In genomic region chr15:57505949-57506391, GRCh38 we compare ENCODE assay signal across 9 cellular contexts.
DNase-seq lines count a peak whose midpoint lies in the region; ATAC-seq, FAIRE-seq and TF ChIP-seq lines count a peak whose summit lies in the region.
"Had no signal": no experiment of that assay in that cellular context is flagged by ENCODE, and none has a peak within 500 bp of the region (broad histone marks: within the 10 kb centered on the region; RNA-seq: fewer than 3 reads in every experiment).

No MANE protein-coding gene starts in this region.

- no peak overlapping the region for H3K9ac ChIP-seq in HepG2 (ENCODE audit: insufficient read depth, low read depth, low read length)

- 86% methylated on average over 9 of the region's 9 CpGs for WGBS in HepG2 (ENCODE audit: low lambda C conversion rate)

- H3K9me3 ChIP-seq in HepG2 (ENCODE audit: low read length) (no peaks in the 10 kb centered on the region), tibial artery (no peaks in the 10 kb centered on the region)

- no peaks in the 10 kb centered on the region for H3K9me3 Mint-ChIP-seq in chondrocyte (ENCODE audit: low read depth)
- H3K9me3 Mint-ChIP-seq in stimulated activated effector memory CD8-positive, alpha-beta T cell treated with anti-CD3 and anti-CD28 coated beads, Interleukin-12 subunit alpha, Interleukin-12 subunit beta, amount 100 ng/mL, for 72 hours, result no peaks in the 10 kb centered on the region

- H3K4me3 ChIP-seq in HepG2 (replicated peaks in 1 of 3; ENCODE audit: insufficient read depth in 1 of 3, low read depth in 2 of 3, low read length in 3 of 3) (no peak overlapping the region), tibial artery (no peak overlapping the region)

- peak; percentile 90 for DNase-seq in NCI-H1417 treated with DMSO at 0.1 percent for 48 hours (lab: John Stamatoyannopoulos, UW)
- DNase-seq in chondrocyte (ENCODE audit: low spot score), result no peak
- no peak for DNase-seq in HepG2 (ENCODE audit: low spot score)
- peak; percentile 50 to 85 for DNase-seq in tibial artery
- DNase-seq in activated CD4-positive, CD25-positive, alpha-beta regulatory T cell (lab: John Stamatoyannopoulos, UW), result no peak
- DNase-seq in stimulated activated naive CD4-positive, alpha-beta T cell (lab: John Stamatoyannopoulos, UW), result no peak
- DNase-seq in stimulated activated effector memory CD8-positive, alpha-beta T cell treated with anti-CD3 and anti-CD28 coated beads, Interleukin-12 subunit alpha, Interleukin-12 subunit beta, amount 100 ng/mL, for 72 hours (ENCODE audit: low spot score in 2 of 2), result no peak
- no peak for DNase-seq in RCC 7860 (ENCODE audit: low spot score)
- DNase-seq: activated CD8-positive, alpha-beta memory T cell treated with anti-CD3 and anti-CD28 coated beads, Interleukin-2, amount 10 ng/mL, durations not matched to agents 7 days and 5 days had no signal

- BruUV-seq in HepG2 (replicated peaks; lab: Mats Ljungman, UMichigan), result no TSS peak

- peak overlapping the region; percentile 13 for H3K4me3 Mint-ChIP-seq in chondrocyte (ENCODE audit: unreplicated experiment)
- H3K4me3 Mint-ChIP-seq in stimulated activated effector memory CD8-positive, alpha-beta T cell treated with anti-CD3 and anti-CD28 coated beads, Interleukin-12 subunit alpha, Interleukin-12 subunit beta, amount 100 ng/mL, for 72 hours, result no peak overlapping the region
- H3K4me3 Mint-ChIP-seq: activated CD8-positive, alpha-beta memory T cell treated with anti-CD3 and anti-CD28 coated beads, Interleukin-2, amount 10 ng/mL, durations not matched to agents 7 days and 5 days had no signal

- peak; percentile 43; the same call in 2 of the 3 replicates for ATAC-seq in HepG2
- ATAC-seq in stimulated activated effector memory CD8-positive, alpha-beta T cell treated with anti-CD3 and anti-CD28 coated beads, Interleukin-12 subunit alpha, Interleukin-12 subunit beta, amount 100 ng/mL, for 72 hours, result no peak
- ATAC-seq: activated CD8-positive, alpha-beta memory T cell treated with anti-CD3 and anti-CD28 coated beads, Interleukin-2, amount 10 ng/mL, durations not matched to agents 7 days and 5 days had no signal

- H3K27ac ChIP-seq in HepG2 (ENCODE audit: extremely low read length, insufficient read depth, low read length), result peak overlapping the region; percentile 28
- H3K27ac ChIP-seq in tibial artery, result peak overlapping the region; percentile 51 to 61

- H2AFZ ChIP-seq in HepG2 (ENCODE audit: low read length), result no peak overlapping the region

- H4K20me1 ChIP-seq in HepG2 (ENCODE audit: insufficient read depth, low read length), result no peaks in the 10 kb centered on the region

- CTCF ChIA-PET in HepG2 (lab: Yijun Ruan, JAX; ENCODE audit: low intra/inter-chr PET ratio, low total read pairs), result interaction anchor here (1.1 kb wide), 1 partner anchor 165 kb away, joined by 5 read pairs; no protein-coding TSS in a partner anchor

- no peaks in the 10 kb centered on the region for H3K27me3 Mint-ChIP-seq in chondrocyte (ENCODE audit: low read depth)

- no peak overlapping the region for H3K4me2 ChIP-seq in HepG2 (ENCODE audit: low read depth, low read length)

- H3K36me3 ChIP-seq in HepG2 (replicated peaks in 1 of 2; ENCODE audit: control insufficient read depth in 1 of 2, insufficient read depth in 2 of 2, low read length in 2 of 2), result no peaks in the 10 kb centered on the region
- H3K36me3 ChIP-seq in tibial artery, result no peaks in the 10 kb centered on the region

- TF ChIP-seq CTCF in chondrocyte (IDR thresholded peaks at IDR 0.05) (no peak), HepG2 (CRISPR knock-in tag; IDR thresholded peaks at IDR 0.05) (no peak), tibial artery (IDR thresholded peaks at IDR 0.05) (no peak)

- TF ChIP-seq EP300 in HepG2 (IDR thresholded peaks at IDR 0.05; ENCODE audit: low read depth in 2 of 2, low read length in 2 of 2) (no peak), HepG2 (CRISPR knock-in tag; IDR thresholded peaks at IDR 0.05; ENCODE audit: borderline replicate concordance) (no peak)

- H3K27ac Mint-ChIP-seq in chondrocyte (ENCODE audit: unreplicated experiment), result peak overlapping the region; percentile 94
- H3K27ac Mint-ChIP-seq in stimulated activated effector memory CD8-positive, alpha-beta T cell treated with anti-CD3 and anti-CD28 coated beads, Interleukin-12 subunit alpha, Interleukin-12 subunit beta, amount 100 ng/mL, for 72 hours, result no peak overlapping the region
- H3K27ac Mint-ChIP-seq: activated CD8-positive, alpha-beta memory T cell treated with anti-CD3 and anti-CD28 coated beads, Interleukin-2, amount 10 ng/mL, durations not matched to agents 7 days and 5 days had no signal

- no peaks in the 10 kb centered on the region for H3K79me2 ChIP-seq in HepG2 (ENCODE audit: insufficient read depth, low read length)

- intact Hi-C loops in HepG2 (cut with micrococcal nuclease; ENCODE audit: unreplicated experiment) (no loop called here), tibial artery (cut with DNase I; ENCODE audit: low total_unique reads) (no loop called here)

- H3K27me3 ChIP-seq in HepG2 (ENCODE audit: control insufficient read depth in 1 of 2, insufficient read depth in 2 of 2, low read length in 2 of 2), result no peaks in the 10 kb centered on the region
- no peaks in the 10 kb centered on the region for H3K27me3 ChIP-seq in tibial artery

- H3K36me3 Mint-ChIP-seq in chondrocyte (ENCODE audit: low read depth), result no peaks in the 10 kb centered on the region
- H3K36me3 Mint-ChIP-seq in stimulated activated effector memory CD8-positive, alpha-beta T cell treated with anti-CD3 and anti-CD28 coated beads, Interleukin-12 subunit alpha, Interleukin-12 subunit beta, amount 100 ng/mL, for 72 hours, result no peaks in the 10 kb centered on the region
- H3K36me3 Mint-ChIP-seq: activated CD8-positive, alpha-beta memory T cell treated with anti-CD3 and anti-CD28 coated beads, Interleukin-2, amount 10 ng/mL, durations not matched to agents 7 days and 5 days had no signal

- no peak for TF ChIP-seq RAD21 in HepG2 (CRISPR knock-in tag; IDR thresholded peaks at IDR 0.05)

- no peak for TF ChIP-seq POLR2A in HepG2 (IDR thresholded peaks at IDR 0.05; ENCODE audit: insufficient read depth in 1 of 2, low read depth in 2 of 2, low read length in 2 of 2)

- in situ Hi-C loops in HepG2 (cut with HindIII; ENCODE audit: extremely low pct_ligation_motif_present, low pct_unique_long_range_greater_than_20kb), result no loop called here

- H3K4me1 Mint-ChIP-seq in chondrocyte (ENCODE audit: low read depth), result peaks cover 94% of the 10 kb centered on the region
- H3K4me1 Mint-ChIP-seq in stimulated activated effector memory CD8-positive, alpha-beta T cell treated with anti-CD3 and anti-CD28 coated beads, Interleukin-12 subunit alpha, Interleukin-12 subunit beta, amount 100 ng/mL, for 72 hours, result no peaks in the 10 kb centered on the region
- H3K4me1 Mint-ChIP-seq: activated CD8-positive, alpha-beta memory T cell treated with anti-CD3 and anti-CD28 coated beads, Interleukin-2, amount 10 ng/mL, durations not matched to agents 7 days and 5 days had no signal

- H3K4me1 ChIP-seq in HepG2 (ENCODE audit: insufficient read depth, low read length) (peaks cover 57% of the 10 kb centered on the region), tibial artery (peaks cover 0 to 41% (median 19%) of the 10 kb centered on the region in 4 donors)

- FAIRE-seq in HepG2 (lab: Jason Lieb, UNC) (no peak), RCC 7860 (lab: Jason Lieb, UNC) (no peak)

- POLR2A ChIA-PET in HepG2 (lab: Yijun Ruan, JAX), result interaction anchor here (1.4 kb wide), 1 partner anchor 194 kb away, joined by 3 read pairs; no protein-coding TSS in a partner anchor

TF ChIP-seq in HepG2, 621 proteins besides CTCF, POLR2A, EP300 and RAD21 (continues in another document):
- 0 out of 2 replicates have a peak, but pooled peaks have one; percentile 31 for TF ChIP-seq MXD4 (CRISPR knock-in tag; IDR thresholded peaks at IDR 0.05)
- peak; percentile 24; the same call in 1 of the 2 replicates for TF ChIP-seq MAX (IDR thresholded peaks at IDR 0.05)
- no peak for TF ChIP-seq ZNF790 (CRISPR knock-in tag; IDR thresholded peaks at IDR 0.05; ENCODE audit: borderline replicate concordance)
- TF ChIP-seq ZFP1 (CRISPR knock-in tag; IDR thresholded peaks at IDR 0.05), result no peak
- TF ChIP-seq PCBP1 (IDR thresholded peaks at IDR 0.05; ENCODE audit: borderline replicate concordance, low read depth, low read length), result no peak
- no peak for TF ChIP-seq ZNF629 (CRISPR knock-in tag; conservative IDR thresholded peaks at IDR 0.05)
- TF ChIP-seq ZNF614 (CRISPR knock-in tag; IDR thresholded peaks at IDR 0.05; ENCODE audit: borderline replicate concordance), result no peak
- no peak for TF ChIP-seq TRIM24 (CRISPR knock-in tag; IDR thresholded peaks at IDR 0.05)
- TF ChIP-seq ZNF7 (CRISPR knock-in tag; IDR thresholded peaks at IDR 0.05), result no peak
- no peak for TF ChIP-seq ZNF224 (CRISPR knock-in tag; IDR thresholded peaks at IDR 0.05)
- no peak for TF ChIP-seq TCF12 (IDR thresholded peaks at IDR 0.05)
- no peak for TF ChIP-seq TCF12 (CRISPR knock-in tag; IDR thresholded peaks at IDR 0.05)
- no peak for TF ChIP-seq ZNF615 (CRISPR knock-in tag; IDR thresholded peaks at IDR 0.05; ENCODE audit: borderline replicate concordance)
- TF ChIP-seq SRSF1 (optimal IDR thresholded peaks at IDR 0.05; ENCODE audit: low read depth, low read length), result no peak
- no peak for TF ChIP-seq ZSCAN25 (CRISPR knock-in tag; IDR thresholded peaks at IDR 0.05)
- TF ChIP-seq, protein P1, sequence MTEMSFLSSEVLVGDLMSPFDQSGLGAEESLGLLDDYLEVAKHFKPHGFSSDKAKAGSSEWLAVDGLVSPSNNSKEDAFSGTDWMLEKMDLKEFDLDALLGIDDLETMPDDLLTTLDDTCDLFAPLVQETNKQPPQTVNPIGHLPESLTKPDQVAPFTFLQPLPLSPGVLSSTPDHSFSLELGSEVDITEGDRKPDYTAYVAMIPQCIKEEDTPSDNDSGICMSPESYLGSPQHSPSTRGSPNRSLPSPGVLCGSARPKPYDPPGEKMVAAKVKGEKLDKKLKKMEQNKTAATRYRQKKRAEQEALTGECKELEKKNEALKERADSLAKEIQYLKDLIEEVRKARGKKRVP (CRISPR knock-in tag; IDR thresholded peaks at IDR 0.05), result no peak
- TF ChIP-seq ZNF556 (CRISPR knock-in tag; IDR thresholded peaks at IDR 0.05; ENCODE audit: borderline replicate concordance), result no peak
- no peak for TF ChIP-seq DNMT1 (CRISPR knock-in tag; IDR thresholded peaks at IDR 0.05)
- no peak for TF ChIP-seq KDM4B (CRISPR knock-in tag; IDR thresholded peaks at IDR 0.05)
- no peak for TF ChIP-seq DR1 (CRISPR knock-in tag; IDR thresholded peaks at IDR 0.05)
- TF ChIP-seq ZNF562 (CRISPR knock-in tag; IDR thresholded peaks at IDR 0.05; ENCODE audit: borderline replicate concordance), result no peak

Comparison
In these comparisons a context has a peak if more than half of its experiments do, and no peak if none do; other contexts are left out.
1. DNase-seq: peak in NCI-H1417 treated with DMSO at 0.1 percent for 48 hours (single experiment) and tibial artery (2 of 2); none in chondrocyte (single experiment), HepG2 (single experiment), activated CD4-positive, CD25-positive, alpha-beta regulatory T cell (0 of 4), stimulated activated naive CD4-positive, alpha-beta T cell (0 of 6), stimulated activated effector memory CD8-positive, alpha-beta T cell treated with anti-CD3 and anti-CD28 coated beads, Interleukin-12 subunit alpha, Interleukin-12 subunit beta, amount 100 ng/mL, for 72 hours (0 of 2) and RCC 7860 (single experiment).